16 cellular contexts compared by ENCODE assay signal in genomic region chr6:43475506-43475905, GRCh38. TPM values are rescaled to one million over a fixed set of nuclear protein-coding genes. Genes with fewer than 3 reads are reported as not detected.
DNase-seq lines count a peak whose midpoint lies in the region; TF ChIP-seq lines count a peak whose summit lies in the region.
"Had no signal": no experiment of that assay in that cellular context is flagged by ENCODE, and none has a peak within 500 bp of the region (broad histone marks: within the 10 kb centered on the region; RNA-seq: fewer than 3 reads in every experiment).

No MANE protein-coding gene starts in this region.

- no peaks in the 10 kb centered on the region for H3K36me3 Mint-ChIP-seq in brain
- H3K36me3 Mint-ChIP-seq: IgD-negative memory B cell, memory B cell had no signal

- peak; percentile 92 for DNase-seq in DMS 273 treated with DMSO at 0.1 percent for 48 hours (lab: John Stamatoyannopoulos, UW)
- no peak for DNase-seq in HCEC 1CT
- DNase-seq in midbrain (lab: John Stamatoyannopoulos, UW) = no peak
- DNase-seq: activated CD4-positive, alpha-beta T cell treated with anti-CD3 and anti-CD28 coated beads for 48 hours; activated CD8-positive, alpha-beta memory T cell treated with anti-CD3 and anti-CD28 coated beads, Interleukin-2, amount 50 U/mL, for 4 hours; activated effector memory CD4-positive, alpha-beta T cell treated with anti-CD3 and anti-CD28 coated beads, Interleukin-2, amount 50 U/mL, for 16 hours; DMS153; foreskin keratinocyte; GF-D8; NCI-H1930; NCI-H446 treated with DMSO at 0.1 percent for 48 hours; spleen; stimulated activated CD8-positive, alpha-beta memory T cell treated with anti-CD3 and anti-CD28 coated beads, Interleukin-4, amount 100 ng/mL, for 48 hours had no signal

- H3K4me3 Mint-ChIP-seq in brain = peak overlapping the region in 3 of 5 experiments; percentile 10 to 60 (median 36)
- H3K4me3 Mint-ChIP-seq: memory B cell had no signal

- TF ChIP-seq CTCF in brain (conservative IDR thresholded peaks at IDR 0.05) = no peak

- peaks cover 45% of the 10 kb centered on the region for H3K4me1 Mint-ChIP-seq in brain

- H3K9me3 Mint-ChIP-seq in brain = no peaks in the 10 kb centered on the region
- H3K9me3 Mint-ChIP-seq: IgD-negative memory B cell, memory B cell had no signal

- H3K27me3 Mint-ChIP-seq in brain = peaks cover 15% of the 10 kb centered on the region

- H3K27ac Mint-ChIP-seq in brain = peak overlapping the region in 2 of 5 experiments; percentile 19 to 74
- H3K27ac Mint-ChIP-seq: memory B cell had no signal

RNA-seq across cellular contexts. Expression of gene TJAP1, which starts 1.9 kb away (rescaled TPM):
- polyA plus RNA-seq in brain (ENCODE audit: insufficient read depth, low read depth, low replicate concordance) = 29.1 TPM

RNA-seq across cellular contexts. Expression of gene DLK2, which starts 20.2 kb away (rescaled TPM):
- 1.9 TPM for polyA plus RNA-seq in brain (ENCODE audit: insufficient read depth, low read depth, low replicate concordance)
- polyA plus RNA-seq: IgD-negative memory B cell had no signal

RNA-seq across cellular contexts. Expression of gene LRRC73, which starts 34.6 kb away (rescaled TPM):
- 6.2 TPM for polyA plus RNA-seq in brain (ENCODE audit: insufficient read depth, low read depth, low replicate concordance)
- polyA plus RNA-seq: IgD-negative memory B cell had no signal

RNA-seq across cellular contexts. Expression of gene YIPF3, which starts 41.2 kb away (rescaled TPM):
- polyA plus RNA-seq in brain (ENCODE audit: insufficient read depth, low read depth, low replicate concordance) = 279 TPM

RNA-seq across cellular contexts. Expression of gene POLR1C, which starts 41.4 kb away (rescaled TPM):
- polyA plus RNA-seq in brain (ENCODE audit: insufficient read depth, low read depth, low replicate concordance) = 29.6 TPM
